8 cellular contexts compared by ENCODE assay signal in genomic region chr22:29030618-29031235, GRCh38. TPM values are rescaled to one million over a fixed set of nuclear protein-coding genes. Genes with fewer than 3 reads are reported as not detected.
DNase-seq lines count a peak whose midpoint lies in the region; ATAC-seq and TF ChIP-seq lines count a peak whose summit lies in the region.

No MANE protein-coding gene starts in this region.

- H3K9me3 Mint-ChIP-seq in endothelial cell (ENCODE audit: unreplicated experiment), result no peaks in the 10 kb centered on the region

- H3K9me3 ChIP-seq in Peyer's patch (no peaks in the 10 kb centered on the region), testis (no peaks in the 10 kb centered on the region)

- peaks cover 0 to 38% (median 0%) of the 10 kb centered on the region in 4 donors for H3K4me1 ChIP-seq in Peyer's patch
- H3K4me1 ChIP-seq in testis, result peaks cover 26% of the 10 kb centered on the region

- ATAC-seq in HG02981 (IDR thresholded peaks at IDR 0.05; ENCODE audit: unreplicated experiment), result no peak
- ATAC-seq in GM21737 (IDR thresholded peaks at IDR 0.05; ENCODE audit: unreplicated experiment), result no peak
- no peak for ATAC-seq in HG02852 (IDR thresholded peaks at IDR 0.05; ENCODE audit: unreplicated experiment)

- no peaks in the 10 kb centered on the region for H3K36me3 Mint-ChIP-seq in endothelial cell (ENCODE audit: low read depth, unreplicated experiment)

- WGBS in testis, 2 donors, result 5 to 7% methylated on average over 25 to 33 of the region's 33 CpGs

- H3K27ac Mint-ChIP-seq in endothelial cell (ENCODE audit: unreplicated experiment), result no peak overlapping the region

- peak overlapping the region; percentile 89 for H3K4me3 Mint-ChIP-seq in endothelial cell (ENCODE audit: unreplicated experiment)

- H3K4me1 Mint-ChIP-seq in endothelial cell (ENCODE audit: unreplicated experiment), result peaks cover 6% of the 10 kb centered on the region

- H3K4me3 ChIP-seq in Peyer's patch, result peak overlapping the region in 3 of 4 donors; percentile 14 to 58 (median 57)
- peak overlapping the region; percentile 42 to 51 for H3K4me3 ChIP-seq in testis

- intact Hi-C loops in testis (cut with DNase I; ENCODE audit: low total_unique reads), result no loop called here

- TF ChIP-seq CTCF in GM13976 (IDR thresholded peaks at IDR 0.05; ENCODE audit: borderline replicate concordance, control extremely low read depth, extremely low read depth, insufficient read depth, missing control alignments) (no peak), Peyer's patch (IDR thresholded peaks at IDR 0.05) (no peak), endothelial cell (IDR thresholded peaks at IDR 0.05; ENCODE audit: unreplicated experiment) (no peak), testis (IDR thresholded peaks at IDR 0.05) (no peak)

- no peaks in the 10 kb centered on the region for H3K27me3 ChIP-seq in Peyer's patch
- H3K27me3 ChIP-seq in testis, result no peaks in the 10 kb centered on the region

- H3K36me3 ChIP-seq in Peyer's patch (no peaks in the 10 kb centered on the region), testis (ENCODE audit: low read depth, missing control alignments) (no peaks in the 10 kb centered on the region)

- TF ChIP-seq POLR2A in Peyer's patch (IDR thresholded peaks at IDR 0.05) (no peak), testis (IDR thresholded peaks at IDR 0.05) (no peak)

- H3K27me3 Mint-ChIP-seq in endothelial cell (ENCODE audit: unreplicated experiment), result no peaks in the 10 kb centered on the region

- DNase-seq in GM13976 (ENCODE audit: low spot score), result peak; percentile 46
- peak in 2 of 3 donors; percentile 75 to 83 for DNase-seq in Peyer's patch
- peak; percentile 53 for DNase-seq in endothelial cell (ENCODE audit: low spot score)
- DNase-seq in lung microvascular endothelial cell (ENCODE audit: low read depth in 2 of 2), result peak; percentile 86 to 91
- DNase-seq in testis, result peak; percentile 85

- in situ Hi-C loops in GM13976 (cut with MboI; ENCODE audit: low sequenced_read_pairs, unreplicated experiment), result loop anchor here (10.0 kb wide), 1 partner anchor 426 kb away; no protein-coding TSS in a partner anchor

- H3K27ac ChIP-seq in Peyer's patch (peak overlapping the region in 3 of 4 donors; percentile 66 to 81 (median 78)), testis (peak overlapping the region; percentile 90 to 93)

RNA-seq across cellular contexts. Expression of gene C22orf31, which starts 30.9 kb away (rescaled TPM):
- not detected for total RNA-seq in Peyer's patch
- not detected for total RNA-seq in endothelial cell (ENCODE audit: unreplicated experiment)
- total RNA-seq in lung microvascular endothelial cell, result not detected in 2 replicates
- total RNA-seq in testis, result 10 to 100 TPM in 1 of 2 donors, 1 to 10 TPM in 1; 1.8 to 10.9 TPM
- 4.5 TPM for polyA plus RNA-seq in testis (ENCODE audit: insufficient read depth, low read depth, low replicate concordance)

RNA-seq across cellular contexts. Expression of gene KREMEN1, which starts 42.1 kb away (rescaled TPM):
- 10 to 100 TPM in 3 of 4 donors, 1 to 10 TPM in 1; 8.2 to 32.2 (median 16.1) TPM for total RNA-seq in Peyer's patch
- total RNA-seq in endothelial cell (ENCODE audit: unreplicated experiment), result 3.1 TPM
- 0.20 and 0.22 TPM in 2 replicates for total RNA-seq in lung microvascular endothelial cell
- 10 to 100 TPM; 54.5 to 54.9 TPM for total RNA-seq in testis
- polyA plus RNA-seq in testis (ENCODE audit: insufficient read depth, low read depth, low replicate concordance), result 42.5 TPM
